In genomic region chr6:32852844-32853540, GRCh38 we compare ENCODE assay signal across 1 cellular context.
A peak's percentile ranks its signal among the peaks of the same experiment; 100 is the strongest.
TF ChIP-seq lines count a peak whose summit lies in the region.

No MANE protein-coding gene starts in this region.

TF ChIP-seq in HepG2, 621 proteins besides CTCF, POLR2A, EP300 and RAD21 (continues in another document):
- TF ChIP-seq ZFP36L2 (CRISPR knock-in tag; IDR thresholded peaks at IDR 0.05) (no peak), ZNF383 (CRISPR knock-in tag; IDR thresholded peaks at IDR 0.05; ENCODE audit: borderline replicate concordance) (no peak), NFE2L2 (IDR thresholded peaks at IDR 0.05; ENCODE audit: low read length) (no peak), ZFP36L1 (CRISPR knock-in tag; IDR thresholded peaks at IDR 0.05) (no peak), ZNF83 (CRISPR knock-in tag; IDR thresholded peaks at IDR 0.05; ENCODE audit: borderline replicate concordance) (no peak), NKX3-1 (CRISPR knock-in tag; IDR thresholded peaks at IDR 0.05) (no peak), ZNF563 (CRISPR knock-in tag; IDR thresholded peaks at IDR 0.05) (no peak), ZNF337 (CRISPR knock-in tag; IDR thresholded peaks at IDR 0.05; ENCODE audit: borderline replicate concordance, low read depth) (no peak), PHF20 (CRISPR knock-in tag; IDR thresholded peaks at IDR 0.05) (no peak), PHF8 (CRISPR knock-in tag; IDR thresholded peaks at IDR 0.05) (no peak), GATAD1 (CRISPR knock-in tag; IDR thresholded peaks at IDR 0.05) (no peak), ADNP (CRISPR knock-in tag; IDR thresholded peaks at IDR 0.05) (no peak), NCOA2 (CRISPR knock-in tag; IDR thresholded peaks at IDR 0.05) (no peak), GTF2F1 (IDR thresholded peaks at IDR 0.05; ENCODE audit: low read length) (no peak), CREB1 (IDR thresholded peaks at IDR 0.05) (no peak), CREB1 (CRISPR knock-in tag; IDR thresholded peaks at IDR 0.05) (no peak), PBX2 (CRISPR knock-in tag; IDR thresholded peaks at IDR 0.05) (no peak), STAG1 (CRISPR knock-in tag; IDR thresholded peaks at IDR 0.05) (no peak), SIN3A (IDR thresholded peaks at IDR 0.05; ENCODE audit: borderline replicate concordance, low read depth, low read length) (no peak), CENPT (CRISPR knock-in tag; IDR thresholded peaks at IDR 0.05; ENCODE audit: low read depth) (no peak), RARG (CRISPR knock-in tag; IDR thresholded peaks at IDR 0.05; ENCODE audit: low read depth) (no peak), SP1 (IDR thresholded peaks at IDR 0.05) (no peak), SP1 (CRISPR knock-in tag; IDR thresholded peaks at IDR 0.05) (no peak), TBP (CRISPR knock-in tag; IDR thresholded peaks at IDR 0.05) (no peak), AGO2 (optimal IDR thresholded peaks at IDR 0.05; ENCODE audit: low read depth, low read length) (no peak), ZBTB26 (CRISPR knock-in tag; IDR thresholded peaks at IDR 0.05; ENCODE audit: borderline replicate concordance) (no peak), ATF2 (CRISPR knock-in tag; IDR thresholded peaks at IDR 0.05) (no peak), ZNF670 (CRISPR knock-in tag; IDR thresholded peaks at IDR 0.05; ENCODE audit: borderline replicate concordance) (no peak), MLX (CRISPR knock-in tag; IDR thresholded peaks at IDR 0.05) (no peak), ZNF580 (CRISPR knock-in tag; IDR thresholded peaks at IDR 0.05; ENCODE audit: borderline replicate concordance, low read depth) (no peak), ZNF33A (CRISPR knock-in tag; IDR thresholded peaks at IDR 0.05; ENCODE audit: borderline replicate concordance) (no peak), E2F1 (CRISPR knock-in tag; IDR thresholded peaks at IDR 0.05) (no peak; the same call in 1 of the 2 replicates), MIER2 (CRISPR knock-in tag; IDR thresholded peaks at IDR 0.05) (no peak), SNAI1 (CRISPR knock-in tag; IDR thresholded peaks at IDR 0.05; ENCODE audit: borderline replicate concordance) (0 out of 2 replicates have a peak, but pooled peaks have one; percentile 55), ZNF251 (CRISPR knock-in tag; IDR thresholded peaks at IDR 0.05) (no peak), HOXD1 (CRISPR knock-in tag; IDR thresholded peaks at IDR 0.05) (peak; percentile 10; the same call in 1 of the 2 replicates), ZNF329 (CRISPR knock-in tag; IDR thresholded peaks at IDR 0.05; ENCODE audit: low read depth) (no peak), REPIN1 (CRISPR knock-in tag; IDR thresholded peaks at IDR 0.05; ENCODE audit: borderline replicate concordance, low read depth) (no peak), FOSL1 (CRISPR knock-in tag; IDR thresholded peaks at IDR 0.05; ENCODE audit: borderline replicate concordance) (no peak), SNAPC4 (CRISPR knock-in tag; IDR thresholded peaks at IDR 0.05) (no peak; the same call in 1 of the 2 replicates), ZNF720 (CRISPR knock-in tag; IDR thresholded peaks at IDR 0.05) (no peak), CBX1 (IDR thresholded peaks at IDR 0.05; ENCODE audit: low read depth) (no peak), THAP8 (CRISPR knock-in tag; IDR thresholded peaks at IDR 0.05; ENCODE audit: borderline replicate concordance) (no peak), RERE (CRISPR knock-in tag; IDR thresholded peaks at IDR 0.05; ENCODE audit: low read depth) (no peak), ZSCAN20 (CRISPR knock-in tag; IDR thresholded peaks at IDR 0.05; ENCODE audit: borderline replicate concordance) (no peak), ZKSCAN1 (IDR thresholded peaks at IDR 0.05; ENCODE audit: low read length) (no peak), FOXA1 (IDR thresholded peaks at IDR 0.05) (no peak), FOXA1 (CRISPR knock-in tag; IDR thresholded peaks at IDR 0.05) (no peak), BRD4 (CRISPR knock-in tag; IDR thresholded peaks at IDR 0.05) (peak; percentile 34; the same call in 1 of the 2 replicates), REL (CRISPR knock-in tag; conservative IDR thresholded peaks at IDR 0.05) (no peak), RBAK (CRISPR knock-in tag; IDR thresholded peaks at IDR 0.05) (no peak; the same call in 1 of the 2 replicates), KDM4B (CRISPR knock-in tag; IDR thresholded peaks at IDR 0.05) (0 out of 2 replicates have a peak, but pooled peaks have one; percentile 13)
